ENCODE assay signal across 27 cellular contexts in the genomic region with DNA sequence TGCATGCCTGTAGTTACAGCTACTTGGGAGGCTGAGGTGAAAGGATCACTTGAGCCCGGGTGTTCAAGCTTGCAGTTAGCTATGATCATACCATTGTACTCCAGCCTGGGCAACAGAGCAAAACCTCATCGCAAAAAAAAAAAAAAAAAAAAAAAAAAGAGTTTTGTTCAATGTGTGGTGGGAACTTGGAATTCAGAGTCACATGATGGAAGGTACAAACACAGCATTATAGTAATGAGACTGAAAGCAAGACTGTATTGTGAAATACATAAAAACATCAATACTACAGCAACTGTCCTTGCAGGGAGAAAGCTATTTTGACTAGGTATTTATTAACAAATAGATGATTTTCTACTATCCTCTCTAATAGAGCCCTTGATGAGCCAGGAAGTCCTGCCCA.
"Had no signal": no experiment of that assay in that cellular context is flagged by ENCODE, and none has a peak within 500 bp of the region (broad histone marks: within the 10 kb centered on the region; RNA-seq: fewer than 3 reads in every experiment).

No MANE protein-coding gene starts in this region.

- ATAC-seq: activated naive CD4-positive, alpha-beta T cell treated with anti-CD3 and anti-CD28 coated beads, Interleukin-2, amount 50 U/mL, for 72 hours; Panc1 had no signal

- H3K9me3 ChIP-seq: MG63, SJCRH30, SK-N-SH had no signal

- H3K27me3 Mint-ChIP-seq: activated CD8-positive, alpha-beta T cell treated with anti-CD3 and anti-CD28 coated beads for 36 hours; activated T-cell treated with anti-CD3 and anti-CD28 coated beads, Interleukin-2, amount 50 U/mL, for 24 hours had no signal

- H3K36me3 ChIP-seq: brain microvascular endothelial cell, MG63, SJCRH30 had no signal

- H3K27ac ChIP-seq: brain microvascular endothelial cell, SJCRH30 had no signal

- H3K4me1 ChIP-seq: SJCRH30 had no signal

- DNase-seq: activated CD4-positive, alpha-beta T cell treated with anti-CD3 and anti-CD28 coated beads, Interleukin-2, amount 10 ng/mL, durations not matched to agents 24 days and 14 days; activated CD4-positive, alpha-beta T cell treated with anti-CD3 and anti-CD28 coated beads, Interleukin-2, amount 50 U/mL, for 4 hours; activated CD8-positive, alpha-beta T cell treated with anti-CD3 and anti-CD28 coated beads for 36 hours; activated gamma-delta T cell treated with Interleukin-2 at 50 U/mL for 16 hours; activated naive CD4-positive, alpha-beta T cell treated with anti-CD3 and anti-CD28 coated beads for 36 hours; activated T-cell treated with anti-CD3 and anti-CD28 coated beads, Interleukin-2, amount 50 U/mL, for 24 hours; amniotic stem cell; aorta; brain microvascular endothelial cell; Kasumi-1; KBM-7; MG63; NCI-H1092; NCI-H1436 treated with DMSO at 0.1 percent for 48 hours; NCI-H1694 treated with DMSO at 0.1 percent for 48 hours; NCI-H2029; NCI-H345; NCI-H524 treated with DMSO at 0.1 percent for 48 hours; SHP77; SJCRH30; SK-N-SH had no signal

- FAIRE-seq: TTC549 had no signal

- H3K4me3 ChIP-seq: MG63, SJCRH30 had no signal

- H3K9ac ChIP-seq: SK-N-SH had no signal

- H3K27ac Mint-ChIP-seq: activated CD4-positive, alpha-beta T cell treated with anti-CD3 and anti-CD28 coated beads, Interleukin-2, amount 10 ng/mL, durations not matched to agents 24 days and 14 days; activated CD8-positive, alpha-beta T cell treated with anti-CD3 and anti-CD28 coated beads for 36 hours; activated naive CD4-positive, alpha-beta T cell treated with anti-CD3 and anti-CD28 coated beads for 36 hours; activated naive CD4-positive, alpha-beta T cell treated with anti-CD3 and anti-CD28 coated beads, Interleukin-2, amount 50 U/mL, for 72 hours; activated T-cell treated with anti-CD3 and anti-CD28 coated beads, Interleukin-2, amount 50 U/mL, for 24 hours; activated T-helper 1 cell treated with anti-CD3 and anti-CD28 coated beads, Interleukin-12 subunit alpha, Interleukin-12 subunit beta, Interleukin-2, Interleukin-4 antibody, amounts not matched to agents 30 ng/mL and 10 ng/mL and 1 ng/mL, durations not matched to agents 14 hours and 24 hours and 36 hours; T-helper 1 cell treated with Interleukin-12 subunit alpha and Interleukin-12 subunit beta and Interleukin-4 antibody, amounts not matched to agents 30 μg/mL and 1 μg/mL, for 36 hours; T-helper 2 cell treated with Interferon-gamma antibody and Interleukin-4, amounts not matched to agents 5 μg/mL and 100 μg/mL, for 36 hours had no signal

- H3K36me3 Mint-ChIP-seq: activated naive CD4-positive, alpha-beta T cell treated with anti-CD3 and anti-CD28 coated beads, Interleukin-2, amount 50 U/mL, for 72 hours had no signal

- H3K4me3 Mint-ChIP-seq: activated CD4-positive, alpha-beta T cell treated with anti-CD3 and anti-CD28 coated beads, Interleukin-2, amount 10 ng/mL, durations not matched to agents 24 days and 14 days; activated CD8-positive, alpha-beta T cell treated with anti-CD3 and anti-CD28 coated beads for 36 hours; activated naive CD4-positive, alpha-beta T cell treated with anti-CD3 and anti-CD28 coated beads for 36 hours; activated T-cell treated with anti-CD3 and anti-CD28 coated beads, Interleukin-2, amount 50 U/mL, for 24 hours; activated T-helper 1 cell treated with anti-CD3 and anti-CD28 coated beads, Interleukin-12 subunit alpha, Interleukin-12 subunit beta, Interleukin-2, Interleukin-4 antibody, amounts not matched to agents 30 ng/mL and 10 ng/mL and 1 ng/mL, durations not matched to agents 14 hours and 24 hours and 36 hours; T-helper 1 cell treated with Interleukin-12 subunit alpha and Interleukin-12 subunit beta and Interleukin-4 antibody, amounts not matched to agents 30 μg/mL and 1 μg/mL, for 36 hours; T-helper 2 cell treated with Interferon-gamma antibody and Interleukin-4, amounts not matched to agents 5 μg/mL and 100 μg/mL, for 36 hours had no signal

- H3K9me3 Mint-ChIP-seq: activated CD8-positive, alpha-beta T cell treated with anti-CD3 and anti-CD28 coated beads for 36 hours; activated naive CD4-positive, alpha-beta T cell treated with anti-CD3 and anti-CD28 coated beads for 36 hours; activated naive CD4-positive, alpha-beta T cell treated with anti-CD3 and anti-CD28 coated beads, Interleukin-2, amount 50 U/mL, for 72 hours; activated T-cell treated with anti-CD3 and anti-CD28 coated beads, Interleukin-2, amount 50 U/mL, for 24 hours; activated T-helper 1 cell treated with anti-CD3 and anti-CD28 coated beads, Interleukin-12 subunit alpha, Interleukin-12 subunit beta, Interleukin-2, Interleukin-4 antibody, amounts not matched to agents 30 ng/mL and 10 ng/mL and 1 ng/mL, durations not matched to agents 14 hours and 24 hours and 36 hours; T-helper 1 cell treated with Interleukin-12 subunit alpha and Interleukin-12 subunit beta and Interleukin-4 antibody, amounts not matched to agents 30 μg/mL and 1 μg/mL, for 36 hours; T-helper 2 cell treated with Interferon-gamma antibody and Interleukin-4, amounts not matched to agents 5 μg/mL and 100 μg/mL, for 36 hours had no signal
